ENCODE assay signal across 8 cellular contexts in genomic region chr9:109118802-109119438, GRCh38. TPM values are rescaled to one million over a fixed set of nuclear protein-coding genes. Genes with fewer than 3 reads are reported as not detected.
DNase-seq lines count a peak whose midpoint lies in the region; ATAC-seq and TF ChIP-seq lines count a peak whose summit lies in the region.

No MANE protein-coding gene starts in this region.

- 0 to 1% (median 1%) methylated on average over 14 to 29 of the region's 29 CpGs for WGBS in spleen, 5 donors

- peaks cover 31% of the 10 kb centered on the region for H3K36me3 Mint-ChIP-seq in activated naive CD8-positive, alpha-beta T cell treated with anti-CD3 and anti-CD28 coated beads for 36 hours

- peak overlapping the region; percentile 85 for H3K27ac Mint-ChIP-seq in activated naive CD8-positive, alpha-beta T cell treated with anti-CD3 and anti-CD28 coated beads for 36 hours

- peak overlapping the region; percentile 75 to 97 (median 92) for H3K27ac ChIP-seq in spleen

- H3K36me3 ChIP-seq in spleen, result no peaks in the 10 kb centered on the region

- DNase-seq in AG10803 (ENCODE audit: low read depth) (peak; percentile 1), HT1080 (ENCODE audit: low read depth) (peak; percentile 17), spleen (no peak), NCI-H345 treated with DMSO at 0.1 percent for 48 hours (lab: John Stamatoyannopoulos, UW; ENCODE audit: unreplicated experiment) (no peak), DMS79 (lab: John Stamatoyannopoulos, UW) (no peak)
- no peak for DNase-seq in activated naive CD8-positive, alpha-beta T cell treated with anti-CD3 and anti-CD28 coated beads for 36 hours

- peaks cover 27 to 63% (median 56%) of the 10 kb centered on the region in 6 donors for H3K4me1 ChIP-seq in spleen

- peak overlapping the region; percentile 94 for H3K4me3 Mint-ChIP-seq in activated naive CD8-positive, alpha-beta T cell treated with anti-CD3 and anti-CD28 coated beads for 36 hours

- peak overlapping the region; percentile 80 for H3K4me3 ChIP-seq in AG10803 (ENCODE audit: low read length)
- peak overlapping the region; percentile 91 for H3K4me3 ChIP-seq in iPS-18c (ENCODE audit: insufficient read depth, low read depth, low read length)
- peak overlapping the region; percentile 76 to 99 (median 92) for H3K4me3 ChIP-seq in spleen

- intact Hi-C loops in spleen (cut with DNase I; ENCODE audit: low total_unique reads), result no loop called here

- ATAC-seq in GM21381 (IDR thresholded peaks at IDR 0.05; ENCODE audit: unreplicated experiment), result no peak

- peaks cover 35% of the 10 kb centered on the region for H3K4me1 Mint-ChIP-seq in activated naive CD8-positive, alpha-beta T cell treated with anti-CD3 and anti-CD28 coated beads for 36 hours

- H3K9me3 Mint-ChIP-seq in activated naive CD8-positive, alpha-beta T cell treated with anti-CD3 and anti-CD28 coated beads for 36 hours, result peaks cover 1% of the 10 kb centered on the region

- TF ChIP-seq POLR2A in spleen (IDR thresholded peaks at IDR 0.05), result no peak

- no peaks in the 10 kb centered on the region for H3K27me3 ChIP-seq in spleen (replicated peaks in 1 of 7)

- H3K27me3 Mint-ChIP-seq in activated naive CD8-positive, alpha-beta T cell treated with anti-CD3 and anti-CD28 coated beads for 36 hours, result no peaks in the 10 kb centered on the region

- TF ChIP-seq CTCF in AG10803 (conservative IDR thresholded peaks at IDR 0.05; ENCODE audit: low read length), result no peak
- TF ChIP-seq CTCF in spleen (IDR thresholded peaks at IDR 0.05 in 8 of 11, conservative IDR thresholded peaks at IDR 0.05 in 3 of 11), result no peak

- no peaks in the 10 kb centered on the region for H3K9me3 ChIP-seq in iPS-18c (ENCODE audit: control insufficient read depth, insufficient read depth, low read length)
- H3K9me3 ChIP-seq in spleen, result no peaks in the 10 kb centered on the region

RNA-seq across cellular contexts. Expression of gene TMEM245, which starts 0.8 kb away (rescaled TPM):
- 30.8 and 37.2 TPM in 2 replicates for total RNA-seq in HT1080 (2014; rRNA removed; shearing (Covaris generic))
- 37.6 and 45.2 TPM in 2 replicates for polyA plus RNA-seq in HT1080 (2015; cell fraction: cytosol; rRNA removed)
- polyA plus RNA-seq in HT1080 (2015; cell fraction: nucleus; rRNA removed), result 53.8 and 61.2 TPM in 2 replicates
- 10 to 100 TPM; 30.4 to 32.7 TPM for total RNA-seq in activated naive CD8-positive, alpha-beta T cell treated with anti-CD3 and anti-CD28 coated beads for 36 hours
- total RNA-seq in spleen, result 10 to 100 TPM; 24.7 to 71.6 (median 44.1) TPM
- 1 to 10 TPM; 3.2 to 6.7 (median 5.0) TPM for polyA plus RNA-seq in spleen

RNA-seq across cellular contexts. Expression of gene FRRS1L, which starts 48.1 kb away (rescaled TPM):
- not detected in 2 replicates for total RNA-seq in HT1080 (2014; rRNA removed; shearing (Covaris generic))
- polyA plus RNA-seq in HT1080 (2015; cell fraction: cytosol; rRNA removed), result not detected in 2 replicates
- polyA plus RNA-seq in HT1080 (2015; cell fraction: nucleus; rRNA removed), result not detected in 2 replicates
- not detected for total RNA-seq in activated naive CD8-positive, alpha-beta T cell treated with anti-CD3 and anti-CD28 coated beads for 36 hours
- not detected for total RNA-seq in spleen
- under 1 TPM in 2 of 3 donors, not detected in 1; under 0.01 to 0.03 TPM for polyA plus RNA-seq in spleen

Comparison
In these comparisons a context has a peak if more than half of its experiments do, and no peak if none do; other contexts are left out.
1. DNase-seq: peak in AG10803 (single experiment) and HT1080 (single experiment); none in activated naive CD8-positive, alpha-beta T cell treated with anti-CD3 and anti-CD28 coated beads for 36 hours (single experiment), spleen (single experiment), NCI-H345 treated with DMSO at 0.1 percent for 48 hours (single experiment) and DMS79 (single experiment).
2. Peak in every context shown above with its lines, with median percentiles within 50 percentile points of each other: H3K4me3 ChIP-seq.